Comparison of ENCODE assay signal across 32 cellular contexts in genomic region chr7:134372858-134373257, GRCh38.
"Had no signal": no experiment of that assay in that cellular context is flagged by ENCODE, and none has a peak within 500 bp of the region (broad histone marks: within the 10 kb centered on the region; RNA-seq: fewer than 3 reads in every experiment).

No MANE protein-coding gene starts in this region.

- H3K4me1 ChIP-seq: prostate gland, tibial artery had no signal

- H3K36me3 Mint-ChIP-seq: immature natural killer cell; mesothelial cell of epicardium; naive thymus-derived CD4-positive, alpha-beta T cell; natural killer cell treated with Interleukin-12 subunit alpha and Interleukin-12 subunit beta and Interleukin-15 and Interleukin-18, amount 100 ng/mL, for 72 hours; stimulated activated naive B cell treated with anti-CD40 and anti-IgM and Interleukin-4, amounts not matched to agents 10 μg/mL and 1 μg/mL and 100 μg/mL, for 72 hours had no signal

- H3K27me3 ChIP-seq: left lung, pancreas, tibial artery had no signal

- H3K4me1 Mint-ChIP-seq: immature natural killer cell; naive thymus-derived CD4-positive, alpha-beta T cell; neural crest cell; stimulated activated naive B cell treated with anti-CD40 and anti-IgM and Interleukin-4, amounts not matched to agents 10 μg/mL and 1 μg/mL and 100 μg/mL, for 72 hours had no signal

- H3K27ac Mint-ChIP-seq: immature natural killer cell; mesothelial cell of epicardium; natural killer cell treated with Interleukin-12 subunit alpha and Interleukin-12 subunit beta and Interleukin-15 and Interleukin-18, amount 100 ng/mL, for 72 hours; stimulated activated naive B cell treated with anti-CD40 and anti-IgM and Interleukin-4, amounts not matched to agents 10 μg/mL and 1 μg/mL and 100 μg/mL, for 72 hours had no signal

- DNase-seq: hypothalamus; immature natural killer cell; kidney; left colon; left lung; lower lobe of right lung; mesendoderm; naive thymus-derived CD4-positive, alpha-beta T cell; nucleus accumbens; pancreas; posterior cingulate gyrus; retina; right cardiac atrium; stimulated activated CD4-positive, alpha-beta T cell treated with anti-CD3 and anti-CD28 coated beads, Interleukin-12 subunit alpha, Interleukin-12 subunit beta, amount 100 ng/mL, for 4 hours; stimulated activated CD4-positive, alpha-beta T cell treated with anti-CD3 and anti-CD28 coated beads, Interleukin-15, amount 100 ng/mL, for 24 hours; stimulated activated CD4-positive, alpha-beta T cell treated with anti-CD3 and anti-CD28 coated beads, Interleukin-2, amount 100 ng/mL, for 24 hours; stimulated activated CD4-positive, alpha-beta T cell treated with anti-CD3 and anti-CD28 coated beads, Interleukin-4, amount 100 ng/mL, for 1 hour; stimulated activated naive B cell treated with anti-CD40 and anti-IgM and Interleukin-4, amounts not matched to agents 10 μg/mL and 1 μg/mL and 100 μg/mL, for 72 hours; stimulated activated naive CD8-positive, alpha-beta T cell treated with anti-CD3 and anti-CD28 coated beads, Interleukin-15, Interleukin-2, amounts not matched to agents 100 U/mL and 50 U/mL, for 24 hours; tibial artery; trophoblast cell; upper lobe of right lung had no signal

- H3K9me3 ChIP-seq: left lung, lower lobe of right lung, pancreas, prostate gland, suprapubic skin, thoracic aorta, tibial artery, upper lobe of right lung had no signal

- FAIRE-seq: islet of Langerhans, kidney, pancreas, urothelium cell line had no signal

- H3K36me3 ChIP-seq: left lung, lower lobe of right lung, pancreas, prostate gland, suprapubic skin, thoracic aorta, tibial artery, upper lobe of right lung had no signal

- H3K4me3 Mint-ChIP-seq: immature natural killer cell; mesothelial cell of epicardium; naive thymus-derived CD4-positive, alpha-beta T cell; natural killer cell treated with Interleukin-12 subunit alpha and Interleukin-12 subunit beta and Interleukin-15 and Interleukin-18, amount 100 ng/mL, for 72 hours; neural crest cell; stimulated activated naive B cell treated with anti-CD40 and anti-IgM and Interleukin-4, amounts not matched to agents 10 μg/mL and 1 μg/mL and 100 μg/mL, for 72 hours had no signal

- H3K27ac ChIP-seq: left lung, lower lobe of right lung, pancreas, prostate gland, skin epidermis, suprapubic skin, thoracic aorta, tibial artery, upper lobe of right lung had no signal

- H3K4me3 ChIP-seq: left lung, lower lobe of right lung, pancreas, prostate gland, skin epidermis, suprapubic skin, thoracic aorta, tibial artery, upper lobe of right lung had no signal

- H3K9me3 Mint-ChIP-seq: mesothelial cell of epicardium; natural killer cell treated with Interleukin-12 subunit alpha and Interleukin-12 subunit beta and Interleukin-15 and Interleukin-18, amount 100 ng/mL, for 72 hours; neural crest cell; stimulated activated naive B cell treated with anti-CD40 and anti-IgM and Interleukin-4, amounts not matched to agents 10 μg/mL and 1 μg/mL and 100 μg/mL, for 72 hours had no signal

- ATAC-seq: left colon; left lung; lower lobe of right lung; naive thymus-derived CD4-positive, alpha-beta T cell; pancreas; right cardiac atrium; sciatic nerve; stimulated activated naive B cell treated with anti-CD40 and anti-IgM and Interleukin-4, amounts not matched to agents 10 μg/mL and 1 μg/mL and 100 μg/mL, for 72 hours; stimulated activated naive CD8-positive, alpha-beta T cell treated with anti-CD3 and anti-CD28 coated beads, Interleukin-15, Interleukin-2, amounts not matched to agents 100 U/mL and 50 U/mL, for 24 hours; upper lobe of right lung had no signal
